ENCODE assay signal across 10 cellular contexts in the genomic region with DNA sequence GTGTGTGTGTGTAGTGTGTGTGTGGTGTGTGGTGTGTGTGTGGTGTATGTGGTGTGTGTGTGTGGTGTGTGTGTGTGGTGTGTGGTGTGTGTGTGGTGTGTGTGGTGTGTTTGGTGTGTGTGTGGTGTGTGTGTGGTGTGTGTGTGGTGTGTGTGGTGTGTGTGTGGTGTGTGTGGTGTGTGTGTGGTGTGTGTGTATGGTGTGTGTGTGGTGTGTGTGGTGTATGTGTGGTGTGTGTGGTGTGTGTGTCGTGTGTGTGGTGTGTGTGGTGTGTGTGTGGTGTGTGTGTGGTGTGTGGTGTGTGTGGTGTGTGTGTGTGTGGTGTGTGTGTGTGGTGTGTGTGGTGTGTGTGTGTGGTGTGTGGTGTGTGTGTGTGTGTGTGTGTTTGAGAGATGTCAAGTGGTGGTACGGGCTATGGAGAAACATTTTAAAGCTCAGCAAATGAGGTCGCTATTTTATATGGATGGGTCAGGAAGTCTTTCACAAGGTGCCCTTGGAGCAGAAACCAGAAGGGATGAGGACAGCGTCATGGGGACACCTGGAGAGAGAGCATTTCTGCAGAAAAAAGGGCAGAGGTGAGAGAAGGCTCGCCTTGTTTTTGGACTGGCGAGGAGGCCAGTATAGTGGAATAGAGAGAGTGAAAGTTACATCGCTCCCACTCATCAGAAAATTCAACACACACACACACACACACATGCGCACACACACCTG. TPM values are rescaled to one million over a fixed set of nuclear protein-coding genes. Genes with fewer than 3 reads are reported as not detected.
"Had no signal": no experiment of that assay in that cellular context is flagged by ENCODE, and none has a peak within 500 bp of the region (broad histone marks: within the 10 kb centered on the region; RNA-seq: fewer than 3 reads in every experiment).

No MANE protein-coding gene starts in this region.

RNA-seq across cellular contexts. Expression of gene AOC1, which starts 58.1 kb away (rescaled TPM):
- total RNA-seq: dermis microvascular lymphatic vessel endothelial cell, endodermal cell, endothelial cell of umbilical vein, frontal cortex, glomerular endothelial cell, lung microvascular endothelial cell, mesothelial cell of epicardium, natural killer cell, occipital lobe, temporal lobe had no signal
- polyA plus RNA-seq: endothelial cell of umbilical vein had no signal
